Comparison of ENCODE assay signal across 30 cellular contexts in the genomic region with DNA sequence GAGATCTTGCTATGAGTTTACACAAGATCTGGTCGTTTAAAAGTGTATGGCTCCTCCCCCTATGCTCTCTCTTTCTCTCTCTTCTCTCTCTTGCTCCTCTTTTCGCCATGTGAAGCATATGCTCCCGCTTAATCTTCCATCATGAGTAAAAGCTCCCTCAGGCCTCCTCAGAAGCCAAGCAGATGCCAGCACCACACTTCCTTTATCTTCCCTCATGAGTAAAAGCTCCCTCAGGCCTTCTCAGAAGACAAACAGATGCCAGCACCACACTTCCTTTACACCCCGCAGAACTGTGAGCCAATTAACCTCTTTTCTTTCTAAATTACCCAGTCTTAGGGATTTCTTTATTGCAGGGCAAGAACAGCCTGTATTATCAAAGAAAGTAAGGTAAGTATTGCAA.
"Had no signal": no experiment of that assay in that cellular context is flagged by ENCODE, and none has a peak within 500 bp of the region (broad histone marks: within the 10 kb centered on the region; RNA-seq: fewer than 3 reads in every experiment).

No MANE protein-coding gene starts in this region.

- H3K27me3 ChIP-seq: adrenal gland, gastroesophageal sphincter, heart left ventricle, pancreas, testis had no signal

- H3K4me3 ChIP-seq: adrenal gland, gastroesophageal sphincter, heart left ventricle, pancreas, prostate gland, skin epidermis, testis had no signal

- H3K36me3 ChIP-seq: adrenal gland, gastroesophageal sphincter, heart left ventricle, pancreas, prostate gland had no signal

- H3K9me3 ChIP-seq: adrenal gland, gastroesophageal sphincter, heart left ventricle, pancreas, prostate gland, testis had no signal

- ATAC-seq: gastroesophageal sphincter; heart left ventricle; naive thymus-derived CD8-positive, alpha-beta T cell; sciatic nerve; stimulated activated naive CD8-positive, alpha-beta T cell treated with anti-CD3 and anti-CD28 coated beads, Interleukin-15, Interleukin-2, amounts not matched to agents 100 U/mL and 50 U/mL, for 24 hours had no signal

- H3K4me1 ChIP-seq: adrenal gland, pancreas, prostate gland, testis had no signal

- DNase-seq: activated CD4-positive, alpha-beta T cell treated with anti-CD3 and anti-CD28 coated beads for 4 hours; activated CD4-positive, alpha-beta T cell treated with anti-CD3 and anti-CD28 coated beads, Interleukin-2, amount 50 U/mL, for 48 hours; activated CD8-positive, alpha-beta memory T cell treated with anti-CD3 and anti-CD28 coated beads for 24 hours; activated effector memory CD4-positive, alpha-beta T cell treated with anti-CD3 and anti-CD28 coated beads, Interleukin-2, amount 50 U/mL, for 16 hours; activated naive CD4-positive, alpha-beta T cell treated with anti-CD3 and anti-CD28 coated beads for 36 hours; activated naive CD8-positive, alpha-beta T cell treated with anti-CD3 and anti-CD28 coated beads for 36 hours; adrenal gland; aorta; caudate nucleus; endodermal cell; heart left ventricle; hypothalamus; immature natural killer cell; kidney; left colon; naive thymus-derived CD8-positive, alpha-beta T cell; nucleus accumbens; pancreas; retina; stimulated activated CD4-positive, alpha-beta T cell treated with anti-CD3 and anti-CD28 coated beads, Interleukin-12 subunit alpha, Interleukin-12 subunit beta, amount 100 ng/mL, for 4 hours; stimulated activated CD4-positive, alpha-beta T cell treated with anti-CD3 and anti-CD28 coated beads, Interleukin-4, amount 100 ng/mL, for 1 hour; stimulated activated naive CD8-positive, alpha-beta T cell treated with anti-CD3 and anti-CD28 coated beads, Interleukin-15, Interleukin-2, amounts not matched to agents 100 U/mL and 50 U/mL, for 24 hours; testis; trophoblast cell had no signal

- FAIRE-seq: pancreas, TTC549, urothelium cell line had no signal
